ENCODE assay signal across 16 cellular contexts in genomic region chr12:45010051-45010450, GRCh38. TPM values are rescaled to one million over a fixed set of nuclear protein-coding genes. Genes with fewer than 3 reads are reported as not detected.
"Had no signal": no experiment of that assay in that cellular context is flagged by ENCODE, and none has a peak within 500 bp of the region (broad histone marks: within the 10 kb centered on the region; RNA-seq: fewer than 3 reads in every experiment).

No MANE protein-coding gene starts in this region.

- H3K27me3 ChIP-seq: gastrocnemius medialis, heart left ventricle had no signal

- H3K27ac Mint-ChIP-seq: activated CD4-positive, alpha-beta T cell treated with anti-CD3 and anti-CD28 coated beads, Interleukin-2, amount 10 ng/mL, durations not matched to agents 24 days and 14 days; activated naive CD8-positive, alpha-beta T cell treated with anti-CD3 and anti-CD28 coated beads for 36 hours; brain; dendritic cell treated with granulocyte-macrophage colony-stimulating factor and Interleukin-4, amounts not matched to agents 40 ng/mL and 50 ng/mL, for 4 days; immature natural killer cell; nephron; stimulated activated effector memory CD8-positive, alpha-beta T cell treated with anti-CD3 and anti-CD28 coated beads, Interleukin-12 subunit alpha, Interleukin-12 subunit beta, amount 100 ng/mL, for 72 hours had no signal

- H3K4me3 Mint-ChIP-seq: activated CD4-positive, alpha-beta T cell treated with anti-CD3 and anti-CD28 coated beads, Interleukin-2, amount 10 ng/mL, durations not matched to agents 24 days and 14 days; activated naive CD8-positive, alpha-beta T cell treated with anti-CD3 and anti-CD28 coated beads for 36 hours; brain; dendritic cell treated with granulocyte-macrophage colony-stimulating factor and Interleukin-4, amounts not matched to agents 40 ng/mL and 50 ng/mL, for 4 days; immature natural killer cell; nephron; stimulated activated effector memory CD8-positive, alpha-beta T cell treated with anti-CD3 and anti-CD28 coated beads, Interleukin-12 subunit alpha, Interleukin-12 subunit beta, amount 100 ng/mL, for 72 hours had no signal

- DNase-seq: activated CD4-positive, alpha-beta T cell treated with anti-CD3 and anti-CD28 coated beads, Interleukin-2, amount 10 ng/mL, durations not matched to agents 24 days and 14 days; activated CD4-positive, CD25-positive, alpha-beta regulatory T cell; activated CD8-positive, alpha-beta memory T cell treated with anti-CD3 and anti-CD28 coated beads, Interleukin-2, amount 50 U/mL, for 48 hours; activated gamma-delta T cell treated with Interleukin-2 at 50 U/mL for 16 hours; activated naive CD8-positive, alpha-beta T cell treated with anti-CD3 and anti-CD28 coated beads for 36 hours; amygdala; effector memory CD4-positive, alpha-beta T cell; gastrocnemius medialis; heart left ventricle; immature natural killer cell; nucleus accumbens had no signal

- H3K36me3 ChIP-seq: gastrocnemius medialis, heart left ventricle had no signal

- H3K9me3 Mint-ChIP-seq: activated CD4-positive, alpha-beta T cell treated with anti-CD3 and anti-CD28 coated beads, Interleukin-2, amount 10 ng/mL, durations not matched to agents 24 days and 14 days; activated naive CD8-positive, alpha-beta T cell treated with anti-CD3 and anti-CD28 coated beads for 36 hours; brain; dendritic cell treated with granulocyte-macrophage colony-stimulating factor and Interleukin-4, amounts not matched to agents 40 ng/mL and 50 ng/mL, for 4 days; nephron; stimulated activated effector memory CD8-positive, alpha-beta T cell treated with anti-CD3 and anti-CD28 coated beads, Interleukin-12 subunit alpha, Interleukin-12 subunit beta, amount 100 ng/mL, for 72 hours had no signal

- H3K27me3 Mint-ChIP-seq: activated CD4-positive, alpha-beta T cell treated with anti-CD3 and anti-CD28 coated beads, Interleukin-2, amount 10 ng/mL, durations not matched to agents 24 days and 14 days; brain; dendritic cell treated with granulocyte-macrophage colony-stimulating factor and Interleukin-4, amounts not matched to agents 40 ng/mL and 50 ng/mL, for 4 days had no signal

- H3K4me3 ChIP-seq: gastrocnemius medialis, heart left ventricle had no signal

- ATAC-seq: gastrocnemius medialis; heart left ventricle; stimulated activated effector memory CD8-positive, alpha-beta T cell treated with anti-CD3 and anti-CD28 coated beads, Interleukin-12 subunit alpha, Interleukin-12 subunit beta, amount 100 ng/mL, for 72 hours had no signal

- H3K27ac ChIP-seq: gastrocnemius medialis, heart left ventricle had no signal

- H3K4me1 Mint-ChIP-seq: activated CD4-positive, alpha-beta T cell treated with anti-CD3 and anti-CD28 coated beads, Interleukin-2, amount 10 ng/mL, durations not matched to agents 24 days and 14 days; activated naive CD8-positive, alpha-beta T cell treated with anti-CD3 and anti-CD28 coated beads for 36 hours; brain; immature natural killer cell; nephron; stimulated activated effector memory CD8-positive, alpha-beta T cell treated with anti-CD3 and anti-CD28 coated beads, Interleukin-12 subunit alpha, Interleukin-12 subunit beta, amount 100 ng/mL, for 72 hours had no signal

- H3K9me3 ChIP-seq: gastrocnemius medialis, heart left ventricle had no signal

- H3K4me1 ChIP-seq: gastrocnemius medialis, heart left ventricle had no signal

- H3K36me3 Mint-ChIP-seq: activated naive CD8-positive, alpha-beta T cell treated with anti-CD3 and anti-CD28 coated beads for 36 hours; brain; immature natural killer cell; stimulated activated effector memory CD8-positive, alpha-beta T cell treated with anti-CD3 and anti-CD28 coated beads, Interleukin-12 subunit alpha, Interleukin-12 subunit beta, amount 100 ng/mL, for 72 hours had no signal

RNA-seq across cellular contexts. Expression of gene DBX2, which starts 40.8 kb away (rescaled TPM):
- total RNA-seq: activated CD4-positive, alpha-beta T cell treated with anti-CD3 and anti-CD28 coated beads, Interleukin-2, amount 10 ng/mL, durations not matched to agents 24 days and 14 days; activated naive CD8-positive, alpha-beta T cell treated with anti-CD3 and anti-CD28 coated beads for 36 hours; epithelial cell of proximal tubule had no signal
